In the genomic region with DNA sequence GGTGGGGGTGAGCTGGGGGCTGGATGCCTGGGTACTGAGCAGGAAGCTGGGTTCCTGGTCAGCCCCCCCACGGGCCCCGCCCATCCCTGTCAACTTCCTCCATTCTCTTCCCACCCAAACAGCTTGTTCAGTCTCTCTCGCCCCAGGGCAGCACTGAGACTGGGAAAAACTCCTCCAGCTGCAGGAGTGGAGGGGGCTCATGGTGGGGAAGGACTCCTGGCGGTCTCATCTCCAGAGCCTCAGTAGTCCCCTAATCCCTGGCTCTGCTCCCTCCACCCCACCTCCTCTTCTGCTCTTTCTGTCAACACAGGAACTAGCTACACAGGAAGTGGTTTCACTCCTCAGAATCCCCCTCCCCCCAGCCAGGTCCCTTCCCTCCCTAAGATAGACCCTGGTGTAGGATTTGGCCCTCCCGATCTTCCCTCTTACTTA, we compare ENCODE assay signal across 1 cellular context.
TF ChIP-seq lines count a peak whose summit lies in the region.

A gene with protein sequence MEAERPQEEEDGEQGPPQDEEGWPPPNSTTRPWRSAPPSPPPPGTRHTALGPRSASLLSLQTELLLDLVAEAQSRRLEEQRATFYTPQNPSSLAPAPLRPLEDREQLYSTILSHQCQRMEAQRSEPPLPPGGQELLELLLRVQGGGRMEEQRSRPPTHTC (minus strand): TSS at position 36 of the 432 bp plus-strand sequence. CDS start 130 bp downstream, outside the sequence.

TF ChIP-seq in K562, 482 proteins besides CTCF, POLR2A, EP300 and RAD21 (continued from another document and continues in another):
- TF ChIP-seq, protein P1, sequence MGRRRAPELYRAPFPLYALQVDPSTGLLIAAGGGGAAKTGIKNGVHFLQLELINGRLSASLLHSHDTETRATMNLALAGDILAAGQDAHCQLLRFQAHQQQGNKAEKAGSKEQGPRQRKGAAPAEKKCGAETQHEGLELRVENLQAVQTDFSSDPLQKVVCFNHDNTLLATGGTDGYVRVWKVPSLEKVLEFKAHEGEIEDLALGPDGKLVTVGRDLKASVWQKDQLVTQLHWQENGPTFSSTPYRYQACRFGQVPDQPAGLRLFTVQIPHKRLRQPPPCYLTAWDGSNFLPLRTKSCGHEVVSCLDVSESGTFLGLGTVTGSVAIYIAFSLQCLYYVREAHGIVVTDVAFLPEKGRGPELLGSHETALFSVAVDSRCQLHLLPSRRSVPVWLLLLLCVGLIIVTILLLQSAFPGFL (CRISPR knock-in tag; IDR thresholded peaks at IDR 0.05), result no peak
- TF ChIP-seq KDM4B (IDR thresholded peaks at IDR 0.05; ENCODE audit: borderline replicate concordance in 2 of 2, low read depth in 1 of 2) (0 out of 4 replicates have a peak, but pooled peaks of 1 of the 2 experiments have one; percentile 42), TEAD1 (CRISPR knock-in tag; IDR thresholded peaks at IDR 0.05) (no peak), ZNF507 (tag; conservative IDR thresholded peaks at IDR 0.05) (no peak), KDM2B (CRISPR knock-in tag; IDR thresholded peaks at IDR 0.05) (no peak), IRF2 (CRISPR knock-in tag; IDR thresholded peaks at IDR 0.05) (no peak), MTA3 (IDR thresholded peaks at IDR 0.05; ENCODE audit: borderline replicate concordance) (0 out of 2 replicates have a peak, but pooled peaks have one; percentile 20), ZNF217 (CRISPR knock-in tag; IDR thresholded peaks at IDR 0.05) (no peak), MYC (IDR thresholded peaks at IDR 0.05; ENCODE audit: low read depth, low read length) (no peak), MYC (CRISPR knock-in tag; IDR thresholded peaks at IDR 0.05; ENCODE audit: borderline replicate concordance, low read depth) (no peak), ZNF311 (CRISPR knock-in tag; IDR thresholded peaks at IDR 0.05) (no peak), ARHGAP35 (IDR thresholded peaks at IDR 0.05; ENCODE audit: partially characterized antibody) (no peak), POLR2H (tag; IDR thresholded peaks at IDR 0.05; ENCODE audit: low read depth) (no peak), CEBPG (CRISPR knock-in tag; IDR thresholded peaks at IDR 0.05) (no peak), CEBPG (tag; conservative IDR thresholded peaks at IDR 0.05 in 1 of 2, IDR thresholded peaks at IDR 0.05 in 1 of 2) (no peak), BRF1 (IDR thresholded peaks at IDR 0.05; ENCODE audit: borderline replicate concordance, extremely low read depth, insufficient read length) (no peak), C11orf30 (IDR thresholded peaks at IDR 0.05; ENCODE audit: low read depth) (peak; percentile 47), TBL1XR1 (IDR thresholded peaks at IDR 0.05; ENCODE audit: low read length in 2 of 2) (no peak), TAF15 (IDR thresholded peaks at IDR 0.05; ENCODE audit: low read depth, low read length) (no peak), YY1 (IDR thresholded peaks at IDR 0.05; ENCODE audit: borderline replicate concordance in 1 of 3, control insufficient read depth in 1 of 3, extremely low read depth in 1 of 3, insufficient read depth in 3 of 3, insufficient read length in 1 of 3, insufficient replicate concordance in 2 of 3, low read depth in 1 of 3, low read length in 2 of 3) (peak in 1 of 3 experiments; percentile 8), CREB1 (IDR thresholded peaks at IDR 0.05) (no peak), CREB1 (CRISPR knock-in tag; IDR thresholded peaks at IDR 0.05) (no peak), KLF6 (CRISPR knock-in tag; IDR thresholded peaks at IDR 0.05; ENCODE audit: borderline replicate concordance) (peak; percentile 66; the same call in 1 of the 2 replicates), ARNT (IDR thresholded peaks at IDR 0.05) (no peak; a peak in 1 of 4 replicates), KAT8 (IDR thresholded peaks at IDR 0.05; ENCODE audit: low read depth) (no peak), SRSF1 (IDR thresholded peaks at IDR 0.05; ENCODE audit: low read depth, low read length) (no peak), STAT5A (IDR thresholded peaks at IDR 0.05; ENCODE audit: borderline replicate concordance, low read length) (no peak), MIER1 (IDR thresholded peaks at IDR 0.05; ENCODE audit: low read depth) (no peak), FOXJ3 (CRISPR knock-in tag; IDR thresholded peaks at IDR 0.05) (no peak), STAT5B (CRISPR knock-in tag; IDR thresholded peaks at IDR 0.05) (no peak), HNRNPL (IDR thresholded peaks at IDR 0.05; ENCODE audit: low read depth, low read length) (no peak), RFX7 (CRISPR knock-in tag; IDR thresholded peaks at IDR 0.05) (no peak)
- TF ChIP-seq, protein P2, sequence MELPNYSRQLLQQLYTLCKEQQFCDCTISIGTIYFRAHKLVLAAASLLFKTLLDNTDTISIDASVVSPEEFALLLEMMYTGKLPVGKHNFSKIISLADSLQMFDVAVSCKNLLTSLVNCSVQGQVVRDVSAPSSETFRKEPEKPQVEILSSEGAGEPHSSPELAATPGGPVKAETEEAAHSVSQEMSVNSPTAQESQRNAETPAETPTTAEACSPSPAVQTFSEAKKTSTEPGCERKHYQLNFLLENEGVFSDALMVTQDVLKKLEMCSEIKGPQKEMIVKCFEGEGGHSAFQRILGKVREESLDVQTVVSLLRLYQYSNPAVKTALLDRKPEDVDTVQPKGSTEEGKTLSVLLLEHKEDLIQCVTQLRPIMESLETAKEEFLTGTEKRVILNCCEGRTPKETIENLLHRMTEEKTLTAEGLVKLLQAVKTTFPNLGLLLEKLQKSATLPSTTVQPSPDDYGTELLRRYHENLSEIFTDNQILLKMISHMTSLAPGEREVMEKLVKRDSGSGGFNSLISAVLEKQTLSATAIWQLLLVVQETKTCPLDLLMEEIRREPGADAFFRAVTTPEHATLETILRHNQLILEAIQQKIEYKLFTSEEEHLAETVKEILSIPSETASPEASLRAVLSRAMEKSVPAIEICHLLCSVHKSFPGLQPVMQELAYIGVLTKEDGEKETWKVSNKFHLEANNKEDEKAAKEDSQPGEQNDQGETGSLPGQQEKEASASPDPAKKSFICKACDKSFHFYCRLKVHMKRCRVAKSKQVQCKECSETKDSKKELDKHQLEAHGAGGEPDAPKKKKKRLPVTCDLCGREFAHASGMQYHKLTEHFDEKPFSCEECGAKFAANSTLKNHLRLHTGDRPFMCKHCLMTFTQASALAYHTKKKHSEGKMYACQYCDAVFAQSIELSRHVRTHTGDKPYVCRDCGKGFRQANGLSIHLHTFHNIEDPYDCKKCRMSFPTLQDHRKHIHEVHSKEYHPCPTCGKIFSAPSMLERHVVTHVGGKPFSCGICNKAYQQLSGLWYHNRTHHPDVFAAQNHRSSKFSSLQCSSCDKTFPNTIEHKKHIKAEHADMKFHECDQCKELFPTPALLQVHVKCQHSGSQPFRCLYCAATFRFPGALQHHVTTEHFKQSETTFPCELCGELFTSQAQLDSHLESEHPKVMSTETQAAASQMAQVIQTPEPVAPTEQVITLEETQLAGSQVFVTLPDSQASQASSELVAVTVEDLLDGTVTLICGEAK (IDR thresholded peaks at IDR 0.05), result peak; percentile 93
- TF ChIP-seq, protein P2 (CRISPR knock-in tag; IDR thresholded peaks at IDR 0.05), result no peak
- TF ChIP-seq, protein P3, sequence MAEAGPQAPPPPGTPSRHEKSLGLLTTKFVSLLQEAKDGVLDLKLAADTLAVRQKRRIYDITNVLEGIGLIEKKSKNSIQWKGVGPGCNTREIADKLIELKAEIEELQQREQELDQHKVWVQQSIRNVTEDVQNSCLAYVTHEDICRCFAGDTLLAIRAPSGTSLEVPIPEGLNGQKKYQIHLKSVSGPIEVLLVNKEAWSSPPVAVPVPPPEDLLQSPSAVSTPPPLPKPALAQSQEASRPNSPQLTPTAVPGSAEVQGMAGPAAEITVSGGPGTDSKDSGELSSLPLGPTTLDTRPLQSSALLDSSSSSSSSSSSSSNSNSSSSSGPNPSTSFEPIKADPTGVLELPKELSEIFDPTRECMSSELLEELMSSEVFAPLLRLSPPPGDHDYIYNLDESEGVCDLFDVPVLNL (CRISPR knock-in tag; IDR thresholded peaks at IDR 0.05; ENCODE audit: low read depth), result no peak
- TF ChIP-seq, protein P4, sequence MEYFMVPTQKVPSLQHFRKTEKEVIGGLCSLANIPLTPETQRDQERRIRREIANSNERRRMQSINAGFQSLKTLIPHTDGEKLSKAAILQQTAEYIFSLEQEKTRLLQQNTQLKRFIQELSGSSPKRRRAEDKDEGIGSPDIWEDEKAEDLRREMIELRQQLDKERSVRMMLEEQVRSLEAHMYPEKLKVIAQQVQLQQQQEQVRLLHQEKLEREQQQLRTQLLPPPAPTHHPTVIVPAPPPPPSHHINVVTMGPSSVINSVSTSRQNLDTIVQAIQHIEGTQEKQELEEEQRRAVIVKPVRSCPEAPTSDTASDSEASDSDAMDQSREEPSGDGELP (CRISPR knock-in tag; IDR thresholded peaks at IDR 0.05; ENCODE audit: borderline replicate concordance), result peak; percentile 38; the same call in 1 of the 2 replicates
- TF ChIP-seq, protein P5, sequence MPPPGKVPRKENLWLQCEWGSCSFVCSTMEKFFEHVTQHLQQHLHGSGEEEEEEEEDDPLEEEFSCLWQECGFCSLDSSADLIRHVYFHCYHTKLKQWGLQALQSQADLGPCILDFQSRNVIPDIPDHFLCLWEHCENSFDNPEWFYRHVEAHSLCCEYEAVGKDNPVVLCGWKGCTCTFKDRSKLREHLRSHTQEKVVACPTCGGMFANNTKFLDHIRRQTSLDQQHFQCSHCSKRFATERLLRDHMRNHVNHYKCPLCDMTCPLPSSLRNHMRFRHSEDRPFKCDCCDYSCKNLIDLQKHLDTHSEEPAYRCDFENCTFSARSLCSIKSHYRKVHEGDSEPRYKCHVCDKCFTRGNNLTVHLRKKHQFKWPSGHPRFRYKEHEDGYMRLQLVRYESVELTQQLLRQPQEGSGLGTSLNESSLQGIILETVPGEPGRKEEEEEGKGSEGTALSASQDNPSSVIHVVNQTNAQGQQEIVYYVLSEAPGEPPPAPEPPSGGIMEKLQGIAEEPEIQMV (tag; conservative IDR thresholded peaks at IDR 0.05; ENCODE audit: low read depth), result no peak
- TF ChIP-seq, protein P6, sequence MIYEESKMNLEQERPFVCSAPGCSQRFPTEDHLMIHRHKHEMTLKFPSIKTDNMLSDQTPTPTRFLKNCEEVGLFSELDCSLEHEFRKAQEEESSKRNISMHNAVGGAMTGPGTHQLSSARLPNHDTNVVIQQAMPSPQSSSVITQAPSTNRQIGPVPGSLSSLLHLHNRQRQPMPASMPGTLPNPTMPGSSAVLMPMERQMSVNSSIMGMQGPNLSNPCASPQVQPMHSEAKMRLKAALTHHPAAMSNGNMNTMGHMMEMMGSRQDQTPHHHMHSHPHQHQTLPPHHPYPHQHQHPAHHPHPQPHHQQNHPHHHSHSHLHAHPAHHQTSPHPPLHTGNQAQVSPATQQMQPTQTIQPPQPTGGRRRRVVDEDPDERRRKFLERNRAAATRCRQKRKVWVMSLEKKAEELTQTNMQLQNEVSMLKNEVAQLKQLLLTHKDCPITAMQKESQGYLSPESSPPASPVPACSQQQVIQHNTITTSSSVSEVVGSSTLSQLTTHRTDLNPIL (CRISPR knock-in tag; IDR thresholded peaks at IDR 0.05), result no peak
- TF ChIP-seq, protein P7, sequence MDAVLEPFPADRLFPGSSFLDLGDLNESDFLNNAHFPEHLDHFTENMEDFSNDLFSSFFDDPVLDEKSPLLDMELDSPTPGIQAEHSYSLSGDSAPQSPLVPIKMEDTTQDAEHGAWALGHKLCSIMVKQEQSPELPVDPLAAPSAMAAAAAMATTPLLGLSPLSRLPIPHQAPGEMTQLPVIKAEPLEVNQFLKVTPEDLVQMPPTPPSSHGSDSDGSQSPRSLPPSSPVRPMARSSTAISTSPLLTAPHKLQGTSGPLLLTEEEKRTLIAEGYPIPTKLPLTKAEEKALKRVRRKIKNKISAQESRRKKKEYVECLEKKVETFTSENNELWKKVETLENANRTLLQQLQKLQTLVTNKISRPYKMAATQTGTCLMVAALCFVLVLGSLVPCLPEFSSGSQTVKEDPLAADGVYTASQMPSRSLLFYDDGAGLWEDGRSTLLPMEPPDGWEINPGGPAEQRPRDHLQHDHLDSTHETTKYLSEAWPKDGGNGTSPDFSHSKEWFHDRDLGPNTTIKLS (IDR thresholded peaks at IDR 0.05; ENCODE audit: borderline replicate concordance, low read depth), result 0 out of 2 replicates have a peak, but pooled peaks have one; percentile 30
